12 cellular contexts compared by ENCODE assay signal in the genomic region with DNA sequence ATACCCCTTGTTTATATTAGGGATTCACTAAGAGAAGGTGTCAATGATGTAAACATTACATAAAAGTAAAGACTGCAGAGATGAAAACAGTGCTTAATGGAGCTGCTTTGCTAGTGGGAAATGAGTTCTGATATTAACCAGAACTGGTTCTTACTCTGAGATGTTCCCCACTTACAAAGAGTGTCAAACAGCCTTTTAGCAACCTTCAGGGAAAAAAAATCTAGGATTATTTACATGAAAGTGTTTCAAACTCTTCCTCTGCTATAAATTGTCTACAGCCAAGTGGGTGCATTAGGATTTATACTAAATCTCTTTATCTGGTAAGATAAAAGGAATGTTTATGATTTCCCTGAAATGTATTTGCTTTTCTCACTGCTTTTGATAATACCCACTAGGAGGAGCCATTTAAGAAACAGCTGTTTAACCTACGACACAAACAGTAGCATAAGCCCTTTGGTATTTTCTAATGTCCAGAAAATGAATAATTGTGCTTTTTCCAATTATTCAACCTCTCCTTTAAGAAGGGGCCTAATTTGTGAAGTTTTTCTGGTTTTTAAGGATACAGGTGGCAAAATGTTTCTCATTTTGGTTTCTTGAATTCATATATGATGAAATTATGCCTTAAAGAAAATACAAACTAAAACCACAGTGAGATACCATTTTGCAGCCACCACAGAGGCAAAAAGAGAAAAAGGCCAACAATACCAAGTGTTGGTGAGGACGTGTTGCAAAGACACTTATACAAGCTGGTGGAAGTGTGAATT.
DNase-seq lines count a peak whose midpoint lies in the region; ATAC-seq, FAIRE-seq and TF ChIP-seq lines count a peak whose summit lies in the region.
"Had no signal": no experiment of that assay in that cellular context is flagged by ENCODE, and none has a peak within 500 bp of the region (broad histone marks: within the 10 kb centered on the region; RNA-seq: fewer than 3 reads in every experiment).

No MANE protein-coding gene starts in this region.

- H3K4me3 ChIP-seq in A549: no peak overlapping the region
- H3K4me3 ChIP-seq in kidney (ENCODE audit: low read length in 2 of 2): no peak overlapping the region

- 8% methylated on average over 2 of the region's 2 CpGs for WGBS in A549 (ENCODE audit: missing lambda C conversion rate)

- POLR2A ChIA-PET in A549 (lab: Yijun Ruan, JAX): no interaction called here

- peak; percentile 49 for TF ChIP-seq CTCF in A549 (IDR thresholded peaks at IDR 0.05)
- peak; percentile 41; the same call in 1 of the 3 replicates for TF ChIP-seq CTCF in GM12872 (IDR thresholded peaks at IDR 0.05; ENCODE audit: insufficient read depth, low read depth, low read length)
- TF ChIP-seq CTCF in kidney (IDR thresholded peaks at IDR 0.05; ENCODE audit: borderline replicate concordance, extremely low read depth, insufficient read depth): peak; percentile 12

- no peak for ATAC-seq in A549
- 0 out of 3 replicates have a peak, but pooled peaks have one; percentile 33 for ATAC-seq in SK-N-SH treated with all-trans-retinoic acid at 6 μM for 48 hours
- ATAC-seq in GM18519 (IDR thresholded peaks at IDR 0.05; ENCODE audit: low FRiP score, unreplicated experiment): no peak
- no peak for ATAC-seq in HG02798 (IDR thresholded peaks at IDR 0.05; ENCODE audit: poor library complexity, unreplicated experiment)
- no peak for ATAC-seq in GM18909 (IDR thresholded peaks at IDR 0.05; ENCODE audit: poor library complexity, unreplicated experiment)
- ATAC-seq: activated T-helper 17 cell treated with anti-CD3 and anti-CD28 coated beads, Interleukin-2, amount 50 U/mL, for 72 hours had no signal

- H3K36me3 ChIP-seq in kidney (ENCODE audit: control insufficient read depth in 1 of 2, insufficient read depth in 2 of 2, low read length in 2 of 2): no peaks in the 10 kb centered on the region

- H3K9me3 ChIP-seq in A549 (no peaks in the 10 kb centered on the region), kidney (ENCODE audit: control insufficient read depth in 1 of 2, low read length in 2 of 2) (no peaks in the 10 kb centered on the region)

- H3K4me1 ChIP-seq in A549 (no peaks in the 10 kb centered on the region), kidney (ENCODE audit: control insufficient read depth in 1 of 2, insufficient read depth in 1 of 2, low read depth in 1 of 2, low read length in 2 of 2) (no peaks in the 10 kb centered on the region)

- TF ChIP-seq RAD21 in A549 (conservative IDR thresholded peaks at IDR 0.05 in 1 of 2, IDR thresholded peaks at IDR 0.05 in 1 of 2): peak; percentile 36 to 37; a peak in 4 of 5 replicates

- H3K27ac ChIP-seq in A549: no peak overlapping the region
- no peak overlapping the region for H3K27ac ChIP-seq in kidney (ENCODE audit: low read depth in 2 of 2, low read length in 2 of 2)
- H3K27ac ChIP-seq: epithelial cell of prostate had no signal

- FAIRE-seq in A549 (lab: Jason Lieb, UNC) (peak; percentile 7), kidney (lab: Jason Lieb, UNC) (no peak)

- intact Hi-C loops in kidney (cut with DNase I): no loop called here

- peak in 1 of 2 experiments; percentile 10 for DNase-seq in A549 (ENCODE audit: low read depth in 1 of 2, low spot score in 1 of 2)
- no peak for DNase-seq in kidney
- DNase-seq in ecto neural progenitor cell (ENCODE audit: low spot score): no peak
- DNase-seq: DMS153, NCI-H2029 treated with DMSO at 0.1 percent for 48 hours had no signal

- H3K4me2 ChIP-seq in A549: no peak overlapping the region

- no peak for TF ChIP-seq POLR2A in A549 (IDR thresholded peaks at IDR 0.05; ENCODE audit: low read length)

- no peak for TF ChIP-seq EP300 in A549 (IDR thresholded peaks at IDR 0.05)

- CTCF ChIA-PET in A549 (lab: Yijun Ruan, JAX): interaction anchor here (1.1 to 1.6 kb wide), 3 partner anchors 16 to 29 kb away, joined by 3 to 8 read pairs (median 5); no protein-coding TSS in a partner anchor

- no peak overlapping the region for H3K9ac ChIP-seq in kidney (ENCODE audit: low read length in 2 of 2)

TF ChIP-seq in A549, 52 proteins besides CTCF, POLR2A, EP300 and RAD21:
- TF ChIP-seq KDM5A (IDR thresholded peaks at IDR 0.05) (no peak), TP53 (CRISPR knock-in tag; IDR thresholded peaks at IDR 0.05) (no peak), ZNF302 (CRISPR knock-in tag; IDR thresholded peaks at IDR 0.05) (no peak), EHMT2 (IDR thresholded peaks at IDR 0.05; ENCODE audit: low read depth) (no peak), SMC3 (IDR thresholded peaks at IDR 0.05) (peak; percentile 51)
- TF ChIP-seq, protein P1, sequence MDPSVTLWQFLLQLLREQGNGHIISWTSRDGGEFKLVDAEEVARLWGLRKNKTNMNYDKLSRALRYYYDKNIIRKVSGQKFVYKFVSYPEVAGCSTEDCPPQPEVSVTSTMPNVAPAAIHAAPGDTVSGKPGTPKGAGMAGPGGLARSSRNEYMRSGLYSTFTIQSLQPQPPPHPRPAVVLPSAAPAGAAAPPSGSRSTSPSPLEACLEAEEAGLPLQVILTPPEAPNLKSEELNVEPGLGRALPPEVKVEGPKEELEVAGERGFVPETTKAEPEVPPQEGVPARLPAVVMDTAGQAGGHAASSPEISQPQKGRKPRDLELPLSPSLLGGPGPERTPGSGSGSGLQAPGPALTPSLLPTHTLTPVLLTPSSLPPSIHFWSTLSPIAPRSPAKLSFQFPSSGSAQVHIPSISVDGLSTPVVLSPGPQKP (IDR thresholded peaks at IDR 0.05; ENCODE audit: low read depth, low read length): no peak
TF ChIP-seq in A549: peak in this region for 1.

TF ChIP-seq in SK-N-SH treated with all-trans-retinoic acid at 6 μM for 48 hours, 23 proteins besides CTCF, POLR2A, EP300 and RAD21:
- no peak for TF ChIP-seq CSDC2 (CRISPR knock-in tag; IDR thresholded peaks at IDR 0.05)
- no peak for TF ChIP-seq ISL1 (CRISPR knock-in tag; IDR thresholded peaks at IDR 0.05)
- no peak for TF ChIP-seq TCF4 (CRISPR knock-in tag; IDR thresholded peaks at IDR 0.05; ENCODE audit: borderline replicate concordance)
- TF ChIP-seq ZFP3 (CRISPR knock-in tag; IDR thresholded peaks at IDR 0.05): no peak
- TF ChIP-seq ESRRG (CRISPR knock-in tag; IDR thresholded peaks at IDR 0.05): no peak
